25 cellular contexts compared by ENCODE assay signal in the genomic region with DNA sequence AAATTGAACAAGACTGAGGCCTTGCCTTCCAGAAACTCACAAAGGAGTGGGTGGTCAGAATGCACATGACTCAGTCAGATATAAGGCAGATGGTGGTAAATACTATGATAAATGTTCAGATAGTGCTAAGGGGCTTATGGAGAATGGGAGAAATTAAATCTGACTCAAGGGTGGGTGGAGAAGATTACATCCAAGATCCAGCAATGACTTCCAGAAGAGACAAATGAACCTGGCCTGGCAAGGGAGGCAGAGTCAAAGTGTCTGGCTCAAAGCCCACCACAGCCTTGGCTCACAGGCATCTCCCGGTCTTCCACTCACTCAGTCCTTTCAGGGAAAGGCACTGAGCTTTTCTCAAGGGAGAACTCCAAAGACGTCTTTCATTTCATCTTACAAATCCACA. TPM values are rescaled to one million over a fixed set of nuclear protein-coding genes. Genes with fewer than 3 reads are reported as not detected.
"Had no signal": no experiment of that assay in that cellular context is flagged by ENCODE, and none has a peak within 500 bp of the region (broad histone marks: within the 10 kb centered on the region; RNA-seq: fewer than 3 reads in every experiment).

No MANE protein-coding gene starts in this region.

- H3K4me1 ChIP-seq: SJCRH30 had no signal

- H3K4me3 ChIP-seq: Peyer's patch, SJCRH30 had no signal

- H3K27me3 ChIP-seq: Peyer's patch, SJCRH30 had no signal

- H3K9me3 ChIP-seq: Peyer's patch, SJCRH30 had no signal

- H3K4me2 ChIP-seq: KMS-11 had no signal

- DNase-seq: activated CD4-positive, alpha-beta memory T cell treated with anti-CD3 and anti-CD28 coated beads, Interleukin-2, amount 10 ng/mL, durations not matched to agents 7 days and 5 days; activated CD4-positive, alpha-beta T cell treated with anti-CD3 and anti-CD28 coated beads for 1 hour; activated CD4-positive, alpha-beta T cell treated with anti-CD3 and anti-CD28 coated beads, Interleukin-2, amount 50 U/mL, for 1 hour; activated CD8-positive, alpha-beta memory T cell treated with anti-CD3 and anti-CD28 coated beads, Interleukin-2, amount 50 U/mL, for 4 hours; activated gamma-delta T cell treated with Interleukin-2 at 50 U/mL for 16 hours; activated naive CD4-positive, alpha-beta T cell treated with anti-CD3 and anti-CD28 coated beads, Interleukin-2, amount 10 ng/mL, durations not matched to agents 7 days and 5 days; activated naive CD8-positive, alpha-beta T cell treated with anti-CD3 and anti-CD28 coated beads for 36 hours; activated T-cell treated with anti-CD3 and anti-CD28 coated beads, Interleukin-2, amount 50 U/mL, for 72 hours; anterior cingulate cortex; caudate nucleus; MV-4-11; NCI-H1092 treated with DMSO at 0.1 percent for 48 hours; NCI-H1417 treated with DMSO at 0.1 percent for 48 hours; NCI-H1694; NCI-H2029; NCI-H345; NCI-H510A; NCI-H526 treated with DMSO at 0.1 percent for 48 hours; Peyer's patch; Right ventricle myocardium superior; SJCRH30; T-helper 17 cell; T-helper 9 cell had no signal

- H3K27ac ChIP-seq: KMS-11, Peyer's patch, SJCRH30 had no signal

- H3K9ac ChIP-seq: KMS-11 had no signal

- ATAC-seq: activated T-cell treated with anti-CD3 and anti-CD28 coated beads, Interleukin-2, amount 50 U/mL, for 72 hours; T-helper 17 cell; WTC11 had no signal

- H3K36me3 ChIP-seq: Peyer's patch, SJCRH30 had no signal

RNA-seq across cellular contexts. Expression of a gene that starts 6.1 kb away (rescaled TPM):
- total RNA-seq: SJCRH30 had no signal
